In genomic region chr3:60657972-60658371, GRCh38 we compare ENCODE assay signal across 14 cellular contexts.
DNase-seq lines count a peak whose midpoint lies in the region; ATAC-seq and TF ChIP-seq lines count a peak whose summit lies in the region.
"Had no signal": no experiment of that assay in that cellular context is flagged by ENCODE, and none has a peak within 500 bp of the region (broad histone marks: within the 10 kb centered on the region; RNA-seq: fewer than 3 reads in every experiment).

No MANE protein-coding gene starts in this region.

- H3K4me1 Mint-ChIP-seq in immature natural killer cell: no peaks in the 10 kb centered on the region
- H3K4me1 Mint-ChIP-seq: activated CD4-positive, alpha-beta T cell treated with anti-CD3 and anti-CD28 coated beads for 36 hours; B cell had no signal

- no peak overlapping the region for H3K4me3 ChIP-seq in thyroid gland (replicated peaks in 1 of 3)
- H3K4me3 ChIP-seq: smooth muscle cell had no signal

- H3K36me3 ChIP-seq in thyroid gland: no peaks in the 10 kb centered on the region

- H3K9me3 Mint-ChIP-seq in immature natural killer cell: peaks cover 0 to 21% (median 4%) of the 10 kb centered on the region in 6 donors

- WGBS in thyroid gland, 2 donors: 91 to 93% methylated on average over 2 of the region's 2 CpGs

- ATAC-seq in GM18511 (IDR thresholded peaks at IDR 0.05; ENCODE audit: unreplicated experiment): peak; percentile 96
- peak; percentile 91 for ATAC-seq in GM21390 (IDR thresholded peaks at IDR 0.05; ENCODE audit: unreplicated experiment)
- peak; percentile 95 for ATAC-seq in HG02973 (IDR thresholded peaks at IDR 0.05; ENCODE audit: unreplicated experiment)
- peak; percentile 97 for ATAC-seq in HG03565 (IDR thresholded peaks at IDR 0.05; ENCODE audit: unreplicated experiment)
- no peak for ATAC-seq in stimulated activated naive CD8-positive, alpha-beta T cell treated with anti-CD3 and anti-CD28 coated beads, Interleukin-15, Interleukin-2, amounts not matched to agents 100 U/mL and 50 U/mL, for 24 hours
- ATAC-seq: activated CD4-positive, alpha-beta T cell treated with anti-CD3 and anti-CD28 coated beads for 36 hours had no signal

- no peaks in the 10 kb centered on the region for H3K27me3 ChIP-seq in thyroid gland

- H3K27me3 Mint-ChIP-seq in immature natural killer cell (ENCODE audit: low read depth in 3 of 3): peaks cover 0 to 10% (median 0%) of the 10 kb centered on the region in 3 donors
- H3K27me3 Mint-ChIP-seq: activated CD4-positive, alpha-beta T cell treated with anti-CD3 and anti-CD28 coated beads for 36 hours; B cell had no signal

- H3K4me1 ChIP-seq in thyroid gland: no peaks in the 10 kb centered on the region

- H3K9me3 ChIP-seq in thyroid gland: no peaks in the 10 kb centered on the region

- H3K4me3 Mint-ChIP-seq in immature natural killer cell: no peak overlapping the region
- H3K4me3 Mint-ChIP-seq: activated CD4-positive, alpha-beta T cell treated with anti-CD3 and anti-CD28 coated beads for 36 hours; activated T-helper 1 cell treated with anti-CD3 and anti-CD28 coated beads, Interleukin-12 subunit alpha, Interleukin-12 subunit beta, Interleukin-2, Interleukin-4 antibody, amounts not matched to agents 30 ng/mL and 10 ng/mL and 1 ng/mL, durations not matched to agents 14 hours and 24 hours and 36 hours; B cell; neural crest cell had no signal

- H3K36me3 Mint-ChIP-seq in immature natural killer cell: peaks cover 0 to 4% (median 3%) of the 10 kb centered on the region in 3 donors

- TF ChIP-seq POLR2A in thyroid gland (IDR thresholded peaks at IDR 0.05): no peak

- DNase-seq in stimulated activated naive CD8-positive, alpha-beta T cell treated with anti-CD3 and anti-CD28 coated beads, Interleukin-15, Interleukin-2, amounts not matched to agents 100 U/mL and 50 U/mL, for 24 hours: no peak
- DNase-seq in activated CD4-positive, alpha-beta T cell treated with anti-CD3 and anti-CD28 coated beads, Interleukin-2, amount 50 U/mL, for 1 hour: no peak
- no peak for DNase-seq in immature natural killer cell
- no peak for DNase-seq in thyroid gland
- DNase-seq: activated CD4-positive, alpha-beta T cell treated with anti-CD3 and anti-CD28 coated beads for 36 hours; NCI-H1105 treated with DMSO at 0.1 percent for 48 hours had no signal

- TF ChIP-seq CTCF in thyroid gland (IDR thresholded peaks at IDR 0.05): no peak

- intact Hi-C loops in thyroid gland (cut with DNase I): no loop called here

- H3K27ac ChIP-seq in thyroid gland: no peak overlapping the region

- no peak overlapping the region for H3K27ac Mint-ChIP-seq in immature natural killer cell
- H3K27ac Mint-ChIP-seq: activated CD4-positive, alpha-beta T cell treated with anti-CD3 and anti-CD28 coated beads for 36 hours; activated T-helper 1 cell treated with anti-CD3 and anti-CD28 coated beads, Interleukin-12 subunit alpha, Interleukin-12 subunit beta, Interleukin-2, Interleukin-4 antibody, amounts not matched to agents 30 ng/mL and 10 ng/mL and 1 ng/mL, durations not matched to agents 14 hours and 24 hours and 36 hours; B cell had no signal
